Comparison of ENCODE assay signal across 8 cellular contexts in genomic region chr2:110804915-110805314, GRCh38.
A peak's percentile ranks its signal among the peaks of the same experiment; 100 is the strongest.
DNase-seq lines count a peak whose midpoint lies in the region; ATAC-seq and TF ChIP-seq lines count a peak whose summit lies in the region.

No MANE protein-coding gene starts in this region.

- 81% methylated on average over 10 of the region's 10 CpGs for WGBS in suprapubic skin

- TF ChIP-seq EP300 in suprapubic skin (IDR thresholded peaks at IDR 0.05) = no peak

- DNase-seq in activated T-cell treated with anti-CD3 and anti-CD28 coated beads for 4 hours (peak; percentile 19), left colon (no peak), type B pancreatic cell (ENCODE audit: extremely low spot score, unreplicated experiment) (no peak), suprapubic skin (ENCODE audit: low spot score in 2 of 2) (no peak)
- DNase-seq in stimulated activated CD4-positive, alpha-beta T cell treated with anti-CD3 and anti-CD28 coated beads, Interleukin-4, amount 100 ng/mL, for 24 hours = peak; percentile 80

- H3K36me3 ChIP-seq in suprapubic skin = no peaks in the 10 kb centered on the region

- H3K9me3 ChIP-seq in suprapubic skin = no peaks in the 10 kb centered on the region

- H3K4me3 Mint-ChIP-seq in type B pancreatic cell = no peak overlapping the region

- H3K27me3 ChIP-seq in suprapubic skin = peaks cover 19% of the 10 kb centered on the region

- no peak overlapping the region for H3K27ac ChIP-seq in suprapubic skin

- H3K27me3 Mint-ChIP-seq in type B pancreatic cell = peaks cover 10% of the 10 kb centered on the region

- peaks cover 3% of the 10 kb centered on the region for H3K4me1 ChIP-seq in suprapubic skin

- intact Hi-C loops in left colon (cut with DNase I, micrococcal nuclease) = no loop called here

- no peak overlapping the region for H3K27ac Mint-ChIP-seq in type B pancreatic cell

- H3K4me1 Mint-ChIP-seq in type B pancreatic cell (ENCODE audit: unreplicated experiment) = peaks cover 4% of the 10 kb centered on the region

- TF ChIP-seq CTCF in type B pancreatic cell (conservative IDR thresholded peaks at IDR 0.05) = no peak
- no peak for TF ChIP-seq CTCF in suprapubic skin (IDR thresholded peaks at IDR 0.05)

- H3K4me3 ChIP-seq in suprapubic skin = no peak overlapping the region

- TF ChIP-seq POLR2A in suprapubic skin (IDR thresholded peaks at IDR 0.05) = no peak

- H3K36me3 Mint-ChIP-seq in type B pancreatic cell = peaks cover 5% of the 10 kb centered on the region

- ATAC-seq in GM18858 (IDR thresholded peaks at IDR 0.05; ENCODE audit: unreplicated experiment) = peak; percentile 72
- peak; percentile 77 for ATAC-seq in HG03442 (IDR thresholded peaks at IDR 0.05; ENCODE audit: unreplicated experiment)
- ATAC-seq in GM18909 (IDR thresholded peaks at IDR 0.05; ENCODE audit: poor library complexity, unreplicated experiment) = no peak
- no peak for ATAC-seq in left colon

- peaks cover 9% of the 10 kb centered on the region for H3K9me3 Mint-ChIP-seq in type B pancreatic cell

Comparison
In these comparisons a context has a peak if more than half of its experiments do, and no peak if none do; other contexts are left out.
1. ATAC-seq: peak in GM18858 (single experiment) and HG03442 (single experiment); none in GM18909 (single experiment) and left colon (single experiment).
2. DNase-seq: peak in activated T-cell treated with anti-CD3 and anti-CD28 coated beads for 4 hours (single experiment) and stimulated activated CD4-positive, alpha-beta T cell treated with anti-CD3 and anti-CD28 coated beads, Interleukin-4, amount 100 ng/mL, for 24 hours (single experiment); none in left colon (0 of 2), type B pancreatic cell (single experiment) and suprapubic skin (0 of 2).